Comparison of ENCODE assay signal across 14 cellular contexts in genomic region chr17:66386789-66387351, GRCh38.
DNase-seq lines count a peak whose midpoint lies in the region; ATAC-seq, FAIRE-seq and TF ChIP-seq lines count a peak whose summit lies in the region.
"Had no signal": no experiment of that assay in that cellular context is flagged by ENCODE, and none has a peak within 500 bp of the region (broad histone marks: within the 10 kb centered on the region; RNA-seq: fewer than 3 reads in every experiment).

No MANE protein-coding gene starts in this region.

- H3K27me3 ChIP-seq in kidney epithelial cell (ENCODE audit: control insufficient read depth, insufficient read depth, low read length), result no peaks in the 10 kb centered on the region
- no peaks in the 10 kb centered on the region for H3K27me3 ChIP-seq in right atrium auricular region
- no peaks in the 10 kb centered on the region for H3K27me3 ChIP-seq in effector memory CD4-positive, alpha-beta T cell (replicated peaks; ENCODE audit: control insufficient read depth, insufficient read depth, low read length, poor library complexity, severe bottlenecking)
- no peaks in the 10 kb centered on the region for H3K27me3 ChIP-seq in osteoblast (ENCODE audit: insufficient read depth, low read length)

- no peak for TF ChIP-seq RAD21 in A549 (conservative IDR thresholded peaks at IDR 0.05 in 1 of 2, IDR thresholded peaks at IDR 0.05 in 1 of 2)

- CTCF ChIA-PET in A549 (lab: Yijun Ruan, JAX), result interaction anchor here (0.9 to 1.0 kb wide), 2 partner anchors 18 to 109 kb away, joined by 3 read pairs; no protein-coding TSS in a partner anchor

- TF ChIP-seq POLR2A in A549 (IDR thresholded peaks at IDR 0.05; ENCODE audit: low read length), result no peak

- H3K27ac ChIP-seq in A549 (peak overlapping the region in 1 of 2 experiments; percentile 11; a peak in 3 of 6 replicates), right atrium auricular region (no peak overlapping the region), osteoblast (ENCODE audit: low read depth, low read length) (no peak overlapping the region)
- no peak overlapping the region for H3K27ac ChIP-seq in effector memory CD4-positive, alpha-beta T cell (ENCODE audit: insufficient read depth, low read length, poor library complexity, severe bottlenecking)

- no peaks in the 10 kb centered on the region for H3K27me3 Mint-ChIP-seq in T-helper 17 cell
- H3K27me3 Mint-ChIP-seq: activated CD4-positive, alpha-beta T cell treated with anti-CD3 and anti-CD28 coated beads, Interleukin-2, amount 10 ng/mL, durations not matched to agents 7 days and 5 days had no signal

- H2AFZ ChIP-seq in osteoblast (ENCODE audit: low read length), result no peak overlapping the region

- H3K79me2 ChIP-seq in osteoblast (ENCODE audit: insufficient read depth, low read length), result peaks cover 89% of the 10 kb centered on the region

- ATAC-seq in A549 (peak in 1 of 2 experiments; percentile 36; a peak in 3 of 6 replicates), T-helper 17 cell (no peak)
- ATAC-seq: Right ventricle myocardium inferior; stimulated activated memory B cell treated with anti-CD40 and anti-IgM and Interleukin-4, amounts not matched to agents 10 μg/mL and 1 μg/mL and 100 μg/mL, for 72 hours had no signal

- no peak for TF ChIP-seq EP300 in A549 (IDR thresholded peaks at IDR 0.05)

- peak overlapping the region; percentile 29; the same call in 2 of the 3 replicates for H3K4me2 ChIP-seq in A549
- H3K4me2 ChIP-seq in osteoblast (ENCODE audit: insufficient read depth, low read length), result no peak overlapping the region

- peaks cover 44% of the 10 kb centered on the region for H4K20me1 ChIP-seq in osteoblast (ENCODE audit: insufficient read depth, low read length)

- POLR2A ChIA-PET in A549 (lab: Yijun Ruan, JAX), result no interaction called here

- no peak overlapping the region for H3K4me3 ChIP-seq in A549
- H3K4me3 ChIP-seq in kidney epithelial cell (ENCODE audit: low read depth, low read length), result no peak overlapping the region
- H3K4me3 ChIP-seq in right atrium auricular region, result no peak overlapping the region
- H3K4me3 ChIP-seq in effector memory CD4-positive, alpha-beta T cell (ENCODE audit: insufficient read depth, low read depth, low read length, poor library complexity, severe bottlenecking), result no peak overlapping the region
- no peak overlapping the region for H3K4me3 ChIP-seq in osteoblast (ENCODE audit: insufficient read depth, low read length)

- FAIRE-seq in A549 (lab: Jason Lieb, UNC), result peak; percentile 68

- H3K27ac Mint-ChIP-seq in T-helper 17 cell, result peak overlapping the region; percentile 9
- H3K27ac Mint-ChIP-seq: activated CD4-positive, alpha-beta T cell treated with anti-CD3 and anti-CD28 coated beads, Interleukin-2, amount 10 ng/mL, durations not matched to agents 7 days and 5 days; nephron progenitor cell; stimulated activated memory B cell treated with anti-CD40 and anti-IgM and Interleukin-4, amounts not matched to agents 10 μg/mL and 1 μg/mL and 100 μg/mL, for 72 hours had no signal

- 28% methylated on average over 2 of the region's 2 CpGs for WGBS in A549 (ENCODE audit: missing lambda C conversion rate)

- no peak for TF ChIP-seq CTCF in A549 (IDR thresholded peaks at IDR 0.05)
- no peak for TF ChIP-seq CTCF in kidney epithelial cell (IDR thresholded peaks at IDR 0.05; ENCODE audit: insufficient read depth, low read length, poor library complexity, severe bottlenecking)
- no peak for TF ChIP-seq CTCF in right atrium auricular region (IDR thresholded peaks at IDR 0.05)
- no peak for TF ChIP-seq CTCF in osteoblast (IDR thresholded peaks at IDR 0.05; ENCODE audit: extremely low read depth, low read depth, low read length)

- H3K36me3 ChIP-seq in kidney epithelial cell (ENCODE audit: control insufficient read depth, insufficient read depth, low read length), result no peaks in the 10 kb centered on the region
- no peaks in the 10 kb centered on the region for H3K36me3 ChIP-seq in right atrium auricular region
- H3K36me3 ChIP-seq in effector memory CD4-positive, alpha-beta T cell (ENCODE audit: control insufficient read depth, insufficient read depth, low read length), result peaks cover 10% of the 10 kb centered on the region
- peaks cover 28% of the 10 kb centered on the region for H3K36me3 ChIP-seq in osteoblast (ENCODE audit: insufficient read depth, low read length)

- peak in 1 of 2 experiments; percentile 25 for DNase-seq in A549 (ENCODE audit: low read depth in 1 of 2, low spot score in 1 of 2)
- peak; percentile 83 for DNase-seq in HT-29 (ENCODE audit: low spot score)
- DNase-seq in T-helper 17 cell, result no peak
- peak; percentile 54 for DNase-seq in kidney epithelial cell (ENCODE audit: low read depth)
- no peak for DNase-seq in SKM-1 treated with dmso at 0.1 percent for 144 hours (lab: John Stamatoyannopoulos, UW; ENCODE audit: unreplicated experiment)
- no peak for DNase-seq in right atrium auricular region (ENCODE audit: low spot score)
- no peak for DNase-seq in effector memory CD4-positive, alpha-beta T cell
- no peak for DNase-seq in osteoblast (ENCODE audit: insufficient read length, low spot score, missing footprints)
- DNase-seq: activated CD4-positive, alpha-beta T cell treated with anti-CD3 and anti-CD28 coated beads, Interleukin-2, amount 10 ng/mL, durations not matched to agents 7 days and 5 days; aorta; NCI-H2107; nephron progenitor cell had no signal

- H3K4me3 Mint-ChIP-seq in T-helper 17 cell, result no peak overlapping the region
- H3K4me3 Mint-ChIP-seq: activated CD4-positive, alpha-beta T cell treated with anti-CD3 and anti-CD28 coated beads, Interleukin-2, amount 10 ng/mL, durations not matched to agents 7 days and 5 days; nephron progenitor cell; stimulated activated memory B cell treated with anti-CD40 and anti-IgM and Interleukin-4, amounts not matched to agents 10 μg/mL and 1 μg/mL and 100 μg/mL, for 72 hours had no signal

- peaks cover 3% of the 10 kb centered on the region for H3K36me3 Mint-ChIP-seq in T-helper 17 cell (ENCODE audit: low read depth)
- H3K36me3 Mint-ChIP-seq: stimulated activated memory B cell treated with anti-CD40 and anti-IgM and Interleukin-4, amounts not matched to agents 10 μg/mL and 1 μg/mL and 100 μg/mL, for 72 hours had no signal

- peaks cover 19% of the 10 kb centered on the region for H3K4me1 ChIP-seq in A549
- no peaks in the 10 kb centered on the region for H3K4me1 ChIP-seq in right atrium auricular region
- no peaks in the 10 kb centered on the region for H3K4me1 ChIP-seq in effector memory CD4-positive, alpha-beta T cell (ENCODE audit: control insufficient read depth, insufficient read depth, low read length, poor library complexity, severe bottlenecking)
- peaks cover 21% of the 10 kb centered on the region for H3K4me1 ChIP-seq in osteoblast (ENCODE audit: insufficient read depth, low read length)

- H3K9me3 ChIP-seq in A549 (no peaks in the 10 kb centered on the region), T-helper 17 cell (ENCODE audit: control insufficient read depth, low read length, poor library complexity, severe bottlenecking) (no peaks in the 10 kb centered on the region), right atrium auricular region (no peaks in the 10 kb centered on the region), osteoblast (ENCODE audit: low read depth, low read length) (no peaks in the 10 kb centered on the region)
- no peaks in the 10 kb centered on the region for H3K9me3 ChIP-seq in effector memory CD4-positive, alpha-beta T cell (ENCODE audit: control insufficient read depth, low read length)

- H3K4me1 Mint-ChIP-seq in T-helper 17 cell, result peaks cover 36% of the 10 kb centered on the region
- H3K4me1 Mint-ChIP-seq: stimulated activated memory B cell treated with anti-CD40 and anti-IgM and Interleukin-4, amounts not matched to agents 10 μg/mL and 1 μg/mL and 100 μg/mL, for 72 hours had no signal

TF ChIP-seq in A549, 52 proteins besides CTCF, POLR2A, EP300 and RAD21:
- TF ChIP-seq MAZ (IDR thresholded peaks at IDR 0.05; ENCODE audit: borderline replicate concordance, low read depth, low read length), result no peak
- TF ChIP-seq ZSCAN20 (CRISPR knock-in tag; IDR thresholded peaks at IDR 0.05), result no peak
- no peak for TF ChIP-seq EHMT2 (IDR thresholded peaks at IDR 0.05; ENCODE audit: low read depth)
- TF ChIP-seq RCOR1 (IDR thresholded peaks at IDR 0.05; ENCODE audit: low read depth, low read length), result no peak
- no peak for TF ChIP-seq ATOH8 (CRISPR knock-in tag; IDR thresholded peaks at IDR 0.05; ENCODE audit: low read depth)
- TF ChIP-seq MAFK (IDR thresholded peaks at IDR 0.05; ENCODE audit: partially characterized antibody), result no peak
- no peak for TF ChIP-seq CBX8 (IDR thresholded peaks at IDR 0.05)
- no peak for TF ChIP-seq ZNF302 (CRISPR knock-in tag; IDR thresholded peaks at IDR 0.05)
- no peak for TF ChIP-seq TFCP2L1 (CRISPR knock-in tag; IDR thresholded peaks at IDR 0.05)
- no peak for TF ChIP-seq GATA3 (IDR thresholded peaks at IDR 0.05; ENCODE audit: borderline replicate concordance)
- TF ChIP-seq ESRRA (IDR thresholded peaks at IDR 0.05; ENCODE audit: borderline replicate concordance, low read length), result no peak
- no peak for TF ChIP-seq ELK1 (IDR thresholded peaks at IDR 0.05; ENCODE audit: low read depth, low read length)
- no peak for TF ChIP-seq FOXS1 (CRISPR knock-in tag; IDR thresholded peaks at IDR 0.05)
- TF ChIP-seq CHD4 (IDR thresholded peaks at IDR 0.05; ENCODE audit: borderline replicate concordance), result no peak
TF ChIP-seq in A549: peak in this region for 0.

Comparison
In these comparisons a context has a peak if more than half of its experiments do, and no peak if none do; other contexts are left out.
1. DNase-seq: peak in HT-29 (single experiment) and kidney epithelial cell (single experiment); none in T-helper 17 cell (0 of 3), SKM-1 treated with dmso at 0.1 percent for 144 hours (single experiment), right atrium auricular region (single experiment), effector memory CD4-positive, alpha-beta T cell (0 of 3) and osteoblast (single experiment).